In the genomic region with DNA sequence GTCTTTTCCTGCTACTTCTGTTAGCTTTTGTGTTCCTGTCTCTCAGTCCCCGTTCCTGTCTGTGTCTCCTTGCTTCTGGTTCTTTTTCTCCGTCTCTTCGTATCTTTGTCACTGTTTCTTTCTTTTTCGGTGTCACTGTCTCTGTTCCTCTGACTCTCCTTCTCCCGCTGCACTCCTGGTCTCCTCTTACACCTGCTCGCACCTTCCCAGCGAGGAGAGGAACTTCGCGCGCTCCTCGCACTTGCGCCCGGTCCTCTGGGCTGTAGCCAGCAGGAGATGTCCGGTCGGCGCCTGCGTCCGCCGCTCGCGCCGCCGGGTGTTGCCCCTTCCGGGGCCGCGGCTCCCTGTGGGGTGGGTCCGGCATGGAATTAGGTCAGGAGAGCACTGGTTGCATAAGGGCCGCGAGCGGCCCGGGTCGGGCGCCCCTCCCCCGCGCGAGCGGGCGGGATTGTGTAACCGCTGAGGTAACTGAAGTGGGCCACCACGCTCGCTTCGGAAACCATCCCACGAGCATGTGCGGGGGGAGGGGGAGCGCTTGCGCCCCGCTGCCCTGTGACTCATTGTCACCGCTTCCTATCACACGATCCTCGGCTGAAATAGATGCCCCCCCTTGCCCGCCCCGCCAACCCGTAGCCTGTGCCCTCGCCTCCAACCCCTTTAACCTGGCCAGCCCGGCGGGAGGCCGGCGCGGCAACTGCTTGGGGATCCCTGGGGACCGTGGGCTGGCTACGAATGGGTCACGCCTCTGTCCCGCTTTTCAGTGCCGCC, we compare ENCODE assay signal across 8 cellular contexts.
DNase-seq lines count a peak whose midpoint lies in the region; ATAC-seq lines count a peak whose summit lies in the region.

No MANE protein-coding gene starts in this region.

- ATAC-seq in HG03280 (IDR thresholded peaks at IDR 0.05; ENCODE audit: unreplicated experiment): no peak

- peak; percentile 66 for DNase-seq in ELF-1 (ENCODE audit: low read depth, low spot score)
- peak; percentile 2 for DNase-seq in NCI-H510A (lab: John Stamatoyannopoulos, UW)
- DNase-seq in activated CD8-positive, alpha-beta memory T cell treated with anti-CD3 and anti-CD28 coated beads for 24 hours: peak; percentile 85
- peak; percentile 4 for DNase-seq in effector CD8-positive, alpha-beta T cell (lab: John Stamatoyannopoulos, UW)
- DNase-seq in midbrain (lab: John Stamatoyannopoulos, UW): peak; percentile 20
- peak; percentile 44 to 58 for DNase-seq in stimulated activated CD8-positive, alpha-beta memory T cell treated with anti-CD3 and anti-CD28 coated beads, Interleukin-2, amount 100 ng/mL, for 1 hour (ENCODE audit: low read depth in 2 of 2)
- no peak for DNase-seq in SHP77 treated with DMSO at 0.1 percent for 48 hours (lab: John Stamatoyannopoulos, UW)
